7 cellular contexts compared by ENCODE assay signal in genomic region chr12:124636138-124636968, GRCh38.
DNase-seq lines count a peak whose midpoint lies in the region; ATAC-seq and TF ChIP-seq lines count a peak whose summit lies in the region.

No MANE protein-coding gene starts in this region.

- in situ Hi-C loops in KBM-7 (cut with MboI; ENCODE audit: low pct_unique_long_range_greater_than_20kb, low sequenced_read_pairs), result no loop called here

- no peak for TF ChIP-seq POLR2A in erythroblast (IDR thresholded peaks at IDR 0.05; ENCODE audit: low read length)

- ATAC-seq in HG02571 (IDR thresholded peaks at IDR 0.05; ENCODE audit: unreplicated experiment), result no peak
- no peak for ATAC-seq in HG03097 (IDR thresholded peaks at IDR 0.05; ENCODE audit: low FRiP score, unreplicated experiment)

- DNase-seq in KBM-7 (peak; percentile 24), erythroblast (lab: John Stamatoyannopoulos, UW) (peak; percentile 89 to 94), iPS-NIHi11 (ENCODE audit: low spot score) (no peak)
- DNase-seq in activated CD4-positive, CD25-positive, alpha-beta regulatory T cell treated with anti-CD3 and anti-CD28 coated beads, Interleukin-2, amount 50 U/mL, for 72 hours, result peak; percentile 44
- peak; percentile 30 to 69 for DNase-seq in stimulated activated CD4-positive, alpha-beta T cell treated with anti-CD3 and anti-CD28 coated beads, Interleukin-4, amount 100 ng/mL, for 4 hours
